ENCODE assay signal across 1 cellular context in the genomic region with DNA sequence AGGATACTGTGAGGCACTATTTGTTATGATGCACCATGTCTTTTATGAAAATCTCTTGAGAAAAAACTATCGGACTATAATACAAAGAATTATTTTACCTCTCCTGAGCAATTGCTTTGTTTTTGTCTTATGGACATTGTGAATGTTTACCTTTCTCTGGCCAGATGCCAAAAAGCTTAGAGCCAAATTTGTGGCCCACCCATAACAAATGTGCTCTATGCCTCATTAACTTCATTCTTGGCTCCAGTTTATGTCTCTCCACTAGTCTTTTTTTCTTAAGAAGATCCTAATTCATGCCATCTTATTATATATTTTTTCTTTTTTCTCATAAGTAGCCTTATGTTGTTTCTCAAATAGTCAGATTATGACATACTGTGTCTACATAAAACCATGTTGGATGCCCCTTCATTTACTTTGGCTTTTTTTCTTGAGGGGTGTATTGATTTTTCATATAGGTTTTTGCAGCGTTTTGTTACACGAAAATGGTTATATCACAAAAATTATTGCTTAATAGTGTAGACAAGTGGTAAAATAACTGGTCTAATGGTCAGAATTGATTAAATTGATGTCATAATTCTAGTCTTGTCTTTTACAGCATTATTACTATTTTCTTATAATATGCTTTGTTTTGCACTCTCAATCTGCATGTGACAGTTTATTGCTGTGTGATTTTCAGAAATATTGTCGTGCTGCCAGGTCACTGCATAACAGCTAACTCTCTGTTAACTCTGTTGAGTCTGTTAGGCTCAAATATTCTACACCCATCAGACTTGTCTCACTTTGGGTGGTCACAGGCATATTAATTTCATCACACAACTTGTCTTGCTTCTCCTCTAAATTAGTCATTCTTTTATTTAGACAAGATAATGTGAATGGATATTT.
TF ChIP-seq lines count a peak whose summit lies in the region.

No MANE protein-coding gene starts in this region.

TF ChIP-seq in A549, 52 proteins besides CTCF, POLR2A, EP300 and RAD21 (continued from another document):
- TF ChIP-seq BCL3 (IDR thresholded peaks at IDR 0.05) = no peak
- TF ChIP-seq TP53 (CRISPR knock-in tag; IDR thresholded peaks at IDR 0.05) = no peak
- no peak for TF ChIP-seq HMGXB4 (CRISPR knock-in tag; IDR thresholded peaks at IDR 0.05; ENCODE audit: borderline replicate concordance)
- TF ChIP-seq ZFP36 (IDR thresholded peaks at IDR 0.05; ENCODE audit: borderline replicate concordance, partially characterized antibody) = no peak
- TF ChIP-seq BHLHE40 (IDR thresholded peaks at IDR 0.05; ENCODE audit: low read depth, low read length) = no peak
- TF ChIP-seq RARB (CRISPR knock-in tag; IDR thresholded peaks at IDR 0.05) = no peak
- no peak for TF ChIP-seq HOXA7 (CRISPR knock-in tag; IDR thresholded peaks at IDR 0.05)
- no peak for TF ChIP-seq NFE2L2 (conservative IDR thresholded peaks at IDR 0.05; ENCODE audit: low read length)
- no peak for TF ChIP-seq SMC3 (IDR thresholded peaks at IDR 0.05)
- TF ChIP-seq FOXS1 (CRISPR knock-in tag; IDR thresholded peaks at IDR 0.05) = no peak
